ENCODE assay signal across 8 cellular contexts in genomic region chr9:94545940-94546339, GRCh38. TPM values are rescaled to one million over a fixed set of nuclear protein-coding genes. Genes with fewer than 3 reads are reported as not detected.
"Had no signal": no experiment of that assay in that cellular context is flagged by ENCODE, and none has a peak within 500 bp of the region (broad histone marks: within the 10 kb centered on the region; RNA-seq: fewer than 3 reads in every experiment).

No MANE protein-coding gene starts in this region.

- DNase-seq: GDM1, GF-D8 had no signal

- FAIRE-seq: G401.6, GM12878, GM12891, GM12892, GM18507, GM19239 had no signal

- H3K4me3 ChIP-seq: GM12878 had no signal

- ATAC-seq: GM12878 had no signal

RNA-seq across cellular contexts. Expression of gene PCAT7, which starts 8.9 kb away (rescaled TPM):
- total RNA-seq: GM12878 had no signal
